8 cellular contexts compared by ENCODE assay signal in the genomic region with DNA sequence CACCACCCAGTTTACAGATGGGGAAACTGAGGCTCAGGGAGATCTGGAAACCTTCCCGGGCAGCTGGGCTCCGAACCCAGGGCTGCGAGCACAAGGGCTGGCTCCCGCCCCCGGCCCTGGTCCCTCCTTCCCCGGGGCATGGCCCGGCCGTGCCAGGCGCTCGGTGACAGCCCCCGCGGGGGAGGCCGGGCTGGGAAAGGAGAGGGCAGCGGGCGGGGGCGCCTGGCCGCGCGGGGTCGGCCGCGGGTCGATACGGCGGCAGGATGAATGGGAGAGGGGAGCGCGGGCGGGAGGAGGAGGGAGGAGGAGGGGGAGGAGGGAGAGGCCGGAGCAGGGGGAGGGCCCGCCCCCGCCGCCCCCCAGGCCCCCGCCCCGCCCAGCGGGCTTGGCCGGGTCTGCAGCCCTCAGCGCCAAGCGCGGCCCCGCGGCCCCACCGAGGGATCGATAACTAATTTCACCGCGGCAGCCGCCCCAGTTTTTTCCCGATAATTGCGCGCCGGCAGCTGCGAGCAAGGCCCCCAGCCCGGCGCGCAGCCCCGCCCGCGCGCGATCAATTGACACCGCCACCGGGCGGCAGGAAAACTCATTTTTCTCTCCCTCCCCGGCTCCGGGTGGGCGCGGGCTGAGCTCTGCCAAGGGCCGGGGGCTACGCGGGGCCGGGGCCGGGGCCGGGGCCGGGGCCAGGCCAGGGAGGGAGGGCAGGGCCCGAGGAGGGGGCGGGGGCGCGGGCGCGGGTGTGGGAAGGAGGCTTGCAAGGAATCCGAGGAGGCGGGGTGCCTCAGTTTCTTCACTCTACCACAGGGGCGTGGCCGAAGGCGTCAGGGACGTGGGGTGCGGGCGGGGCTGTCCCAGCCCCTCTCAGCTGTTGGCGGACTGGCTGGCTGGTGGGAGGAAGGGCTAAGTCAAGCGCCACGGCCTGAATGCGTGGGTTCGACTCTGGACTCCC. TPM values are rescaled to one million over a fixed set of nuclear protein-coding genes. Genes with fewer than 3 reads are reported as not detected.
DNase-seq lines count a peak whose midpoint lies in the region; ATAC-seq and TF ChIP-seq lines count a peak whose summit lies in the region.

No MANE protein-coding gene starts in this region.

- DNase-seq in NCI-H82 (lab: John Stamatoyannopoulos, UW) (peak; percentile 41), NCI-H82 treated with DMSO at 0.1 percent for 48 hours (lab: John Stamatoyannopoulos, UW; ENCODE audit: unreplicated experiment) (no peak), foreskin keratinocyte (no peak), SIG-M5 treated with dmso at 0.1 percent for 504 hours (lab: John Stamatoyannopoulos, UW; ENCODE audit: unreplicated experiment) (no peak), DMS153 treated with DMSO at 0.1 percent for 48 hours (lab: John Stamatoyannopoulos, UW; ENCODE audit: unreplicated experiment) (no peak), HK-2 (ENCODE audit: unreplicated experiment) (no peak)
- DNase-seq in activated T-cell treated with anti-CD3 and anti-CD28 coated beads, Interleukin-2, amount 50 U/mL, for 24 hours, result no peak

- no peak overlapping the region for H3K27ac ChIP-seq in foreskin keratinocyte

- peaks cover 25% of the 10 kb centered on the region for H3K4me1 Mint-ChIP-seq in activated T-cell treated with anti-CD3 and anti-CD28 coated beads, Interleukin-2, amount 50 U/mL, for 24 hours (ENCODE audit: low read depth)

- peak overlapping the region; percentile 35 for H3K4me3 ChIP-seq in neuron (ENCODE audit: low read length)

- H3K9me3 ChIP-seq in neuron (ENCODE audit: low read length), result no peaks in the 10 kb centered on the region

- TF ChIP-seq CTCF in foreskin keratinocyte (conservative IDR thresholded peaks at IDR 0.05), result peak; percentile 11

- H3K36me3 Mint-ChIP-seq in activated T-cell treated with anti-CD3 and anti-CD28 coated beads, Interleukin-2, amount 50 U/mL, for 24 hours (ENCODE audit: low read depth), result no peaks in the 10 kb centered on the region

- H3K27me3 Mint-ChIP-seq in activated T-cell treated with anti-CD3 and anti-CD28 coated beads, Interleukin-2, amount 50 U/mL, for 24 hours, result peaks cover 29% of the 10 kb centered on the region

- H3K27me3 ChIP-seq in foreskin keratinocyte (no peaks in the 10 kb centered on the region), neuron (ENCODE audit: insufficient read depth, low read length) (no peaks in the 10 kb centered on the region)

- H3K9me3 Mint-ChIP-seq in activated T-cell treated with anti-CD3 and anti-CD28 coated beads, Interleukin-2, amount 50 U/mL, for 24 hours, result peaks cover 3% of the 10 kb centered on the region

- no peak for ATAC-seq in foreskin keratinocyte

- H3K4me3 Mint-ChIP-seq in activated T-cell treated with anti-CD3 and anti-CD28 coated beads, Interleukin-2, amount 50 U/mL, for 24 hours, result peak overlapping the region; percentile 62

- H3K36me3 ChIP-seq in neuron (ENCODE audit: insufficient read depth, low read length), result no peaks in the 10 kb centered on the region

- H3K4me1 ChIP-seq in foreskin keratinocyte (peaks cover 19% of the 10 kb centered on the region), neuron (ENCODE audit: insufficient read depth, low read length) (peaks cover 29% of the 10 kb centered on the region)

- no peak overlapping the region for H2AFZ ChIP-seq in neuron (ENCODE audit: low read depth, low read length)

- no peak overlapping the region for H3K27ac Mint-ChIP-seq in activated T-cell treated with anti-CD3 and anti-CD28 coated beads, Interleukin-2, amount 50 U/mL, for 24 hours

RNA-seq across cellular contexts. Expression of a gene that starts 52.1 kb away (rescaled TPM):
- not detected in 2 replicates for total RNA-seq in foreskin keratinocyte
- not detected in 2 replicates for polyA plus RNA-seq in foreskin keratinocyte

RNA-seq across cellular contexts. Expression of a gene that starts 57.1 kb away (rescaled TPM):
- total RNA-seq in foreskin keratinocyte, result 64.2 and 70.9 TPM in 2 replicates
- 130 and 132 TPM in 2 replicates for polyA plus RNA-seq in foreskin keratinocyte
